Comparison of ENCODE assay signal across 8 cellular contexts in the genomic region with DNA sequence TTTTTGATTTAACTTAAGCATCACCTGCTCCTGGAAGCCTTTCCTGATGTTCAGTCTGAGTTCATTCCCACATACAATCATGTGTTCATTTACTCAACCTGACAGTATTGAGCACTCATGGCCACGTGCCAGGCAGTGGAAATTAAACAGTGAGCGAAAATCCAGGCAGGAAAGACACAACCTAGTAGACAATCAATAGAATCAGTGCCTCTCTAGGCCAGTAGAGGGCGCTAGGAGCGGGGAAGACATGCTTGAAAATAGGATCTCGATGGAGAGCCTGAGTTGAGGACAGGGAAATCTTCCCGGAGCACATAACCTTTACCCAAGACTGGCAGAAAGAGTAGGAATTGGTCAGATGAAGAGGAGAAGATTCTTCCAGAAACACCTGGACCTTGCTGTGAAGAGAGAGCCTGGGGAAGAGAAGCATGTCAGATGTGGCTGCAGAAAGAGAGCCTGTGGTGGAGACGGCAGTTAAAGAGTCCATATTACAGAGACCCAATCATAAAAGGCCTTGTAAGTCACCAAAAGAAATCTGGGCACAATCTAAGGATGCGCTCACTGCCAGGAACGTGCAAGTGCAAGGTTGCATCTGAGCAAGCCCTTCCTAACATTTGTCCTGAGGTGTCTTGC.
A peak's percentile ranks its signal among the peaks of the same experiment; 100 is the strongest.
DNase-seq lines count a peak whose midpoint lies in the region; ATAC-seq and TF ChIP-seq lines count a peak whose summit lies in the region.

No MANE protein-coding gene starts in this region.

- DNase-seq in 8988T (peak; percentile 22), GM12864 (ENCODE audit: low read depth) (peak; percentile 0), NB4 (ENCODE audit: low read depth) (peak; percentile 51), hepatic stellate cell (ENCODE audit: low spot score) (peak; percentile 46)
- peak; percentile 14 for DNase-seq in activated naive CD4-positive, alpha-beta T cell treated with anti-CD3 and anti-CD28 coated beads, Interleukin-2, amount 50 U/mL, for 16 hours
- peak; percentile 12 to 28 for DNase-seq in stimulated activated CD4-positive, alpha-beta T cell treated with anti-CD3 and anti-CD28 coated beads, Interleukin-15, amount 100 ng/mL, for 48 hours (ENCODE audit: low read depth in 2 of 2)

- no peak for TF ChIP-seq POLR2A in NB4 (IDR thresholded peaks at IDR 0.05; ENCODE audit: extremely low read depth, insufficient read length)

- H3K4me3 ChIP-seq in GM12864 (ENCODE audit: low read depth, low read length) (no peak overlapping the region), NB4 (ENCODE audit: low read depth, low read length) (no peak overlapping the region)

- ATAC-seq in HG02938 (IDR thresholded peaks at IDR 0.05; ENCODE audit: unreplicated experiment) (no peak), HG02759 (IDR thresholded peaks at IDR 0.05; ENCODE audit: unreplicated experiment) (no peak)

- peak; percentile 85 for TF ChIP-seq CTCF in GM12864 (IDR thresholded peaks at IDR 0.05; ENCODE audit: low read depth, low read length, missing control alignments)
- TF ChIP-seq CTCF in NB4 (IDR thresholded peaks at IDR 0.05; ENCODE audit: low read depth, low read length): peak; percentile 91

Comparison
In these comparisons a context has a peak if more than half of its experiments do, and no peak if none do; other contexts are left out.
1. DNase-seq: peak in every context shown above with its lines; median percentile 51 in NB4; 46 in hepatic stellate cell; 22 in 8988T; 20 in stimulated activated CD4-positive, alpha-beta T cell treated with anti-CD3 and anti-CD28 coated beads, Interleukin-15, amount 100 ng/mL, for 48 hours; 14 in activated naive CD4-positive, alpha-beta T cell treated with anti-CD3 and anti-CD28 coated beads, Interleukin-2, amount 50 U/mL, for 16 hours; 0 in GM12864.